Comparison of ENCODE assay signal across 11 cellular contexts in the genomic region with DNA sequence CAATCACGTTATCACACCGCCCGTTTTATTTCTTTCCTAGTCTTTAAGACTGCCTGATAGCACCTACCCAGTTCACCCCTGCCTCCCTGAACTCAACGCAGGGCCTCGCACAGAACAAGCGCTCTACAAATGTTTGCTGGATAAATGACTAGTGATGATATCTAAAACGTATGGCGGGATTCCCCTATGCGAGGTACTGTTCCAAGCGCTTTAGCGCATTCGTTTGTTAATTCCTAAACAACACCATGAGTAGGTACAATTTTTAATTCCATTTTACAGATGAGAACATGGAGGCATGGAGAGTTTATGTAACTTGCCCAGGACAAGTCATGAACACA. TPM values are rescaled to one million over a fixed set of nuclear protein-coding genes. Genes with fewer than 3 reads are reported as not detected.
DNase-seq lines count a peak whose midpoint lies in the region; ATAC-seq and TF ChIP-seq lines count a peak whose summit lies in the region.
"Had no signal": no experiment of that assay in that cellular context is flagged by ENCODE, and none has a peak within 500 bp of the region (broad histone marks: within the 10 kb centered on the region; RNA-seq: fewer than 3 reads in every experiment).

No MANE protein-coding gene starts in this region.

- no peak overlapping the region for H3K27ac Mint-ChIP-seq in stimulated activated naive CD8-positive, alpha-beta T cell treated with anti-CD3 and anti-CD28 coated beads, Interleukin-15, Interleukin-2, amounts not matched to agents 100 ng/mL and 50 ng/mL, for 24 hours
- H3K27ac Mint-ChIP-seq in activated naive CD8-positive, alpha-beta T cell treated with anti-CD3 and anti-CD28 coated beads, Interleukin-2, amount 50 U/mL, for 24 hours: no peak overlapping the region
- H3K27ac Mint-ChIP-seq in mesothelial cell of epicardium: no peak overlapping the region

- peaks cover 12% of the 10 kb centered on the region for H3K4me1 Mint-ChIP-seq in stimulated activated naive CD8-positive, alpha-beta T cell treated with anti-CD3 and anti-CD28 coated beads, Interleukin-15, Interleukin-2, amounts not matched to agents 100 ng/mL and 50 ng/mL, for 24 hours (ENCODE audit: low read depth)
- H3K4me1 Mint-ChIP-seq in activated naive CD8-positive, alpha-beta T cell treated with anti-CD3 and anti-CD28 coated beads, Interleukin-2, amount 50 U/mL, for 24 hours: peaks cover 14% of the 10 kb centered on the region
- peaks cover 14% of the 10 kb centered on the region for H3K4me1 Mint-ChIP-seq in mesothelial cell of epicardium

- peak overlapping the region; percentile 38 for H3K4me3 Mint-ChIP-seq in stimulated activated naive CD8-positive, alpha-beta T cell treated with anti-CD3 and anti-CD28 coated beads, Interleukin-15, Interleukin-2, amounts not matched to agents 100 ng/mL and 50 ng/mL, for 24 hours
- peak overlapping the region; percentile 26 for H3K4me3 Mint-ChIP-seq in activated naive CD8-positive, alpha-beta T cell treated with anti-CD3 and anti-CD28 coated beads, Interleukin-2, amount 50 U/mL, for 24 hours
- H3K4me3 Mint-ChIP-seq in mesothelial cell of epicardium: peak overlapping the region; percentile 46

- H3K36me3 Mint-ChIP-seq in stimulated activated naive CD8-positive, alpha-beta T cell treated with anti-CD3 and anti-CD28 coated beads, Interleukin-15, Interleukin-2, amounts not matched to agents 100 ng/mL and 50 ng/mL, for 24 hours (ENCODE audit: low read depth): no peaks in the 10 kb centered on the region
- H3K36me3 Mint-ChIP-seq in activated naive CD8-positive, alpha-beta T cell treated with anti-CD3 and anti-CD28 coated beads, Interleukin-2, amount 50 U/mL, for 24 hours (ENCODE audit: low read depth): no peaks in the 10 kb centered on the region
- no peaks in the 10 kb centered on the region for H3K36me3 Mint-ChIP-seq in mesothelial cell of epicardium

- peaks cover 82% of the 10 kb centered on the region for H3K27me3 Mint-ChIP-seq in stimulated activated naive CD8-positive, alpha-beta T cell treated with anti-CD3 and anti-CD28 coated beads, Interleukin-15, Interleukin-2, amounts not matched to agents 100 ng/mL and 50 ng/mL, for 24 hours
- peaks cover 71% of the 10 kb centered on the region for H3K27me3 Mint-ChIP-seq in activated naive CD8-positive, alpha-beta T cell treated with anti-CD3 and anti-CD28 coated beads, Interleukin-2, amount 50 U/mL, for 24 hours
- H3K27me3 Mint-ChIP-seq in mesothelial cell of epicardium (ENCODE audit: low read depth): peaks cover 100% of the 10 kb centered on the region

- no peak for DNase-seq in stimulated activated naive CD8-positive, alpha-beta T cell treated with anti-CD3 and anti-CD28 coated beads, Interleukin-15, Interleukin-2, amounts not matched to agents 100 U/mL and 50 U/mL, for 24 hours
- no peak for DNase-seq in activated naive CD8-positive, alpha-beta T cell treated with anti-CD3 and anti-CD28 coated beads, Interleukin-2, amount 50 U/mL, for 24 hours
- DNase-seq in mesothelial cell of epicardium (ENCODE audit: low spot score in 2 of 2, unreplicated experiment in 2 of 2) (no peak), kidney glomerular epithelial cell (lab: John Stamatoyannopoulos, UW) (no peak), GOT3 (lab: John Stamatoyannopoulos, UW) (no peak), hepatic stellate cell (ENCODE audit: low spot score) (no peak)
- DNase-seq: KG1; SIG-M5; stimulated activated CD4-positive, alpha-beta T cell treated with anti-CD3 and anti-CD28 coated beads, Interleukin-4, amount 100 ng/mL, for 4 hours had no signal

- H3K9me3 Mint-ChIP-seq in stimulated activated naive CD8-positive, alpha-beta T cell treated with anti-CD3 and anti-CD28 coated beads, Interleukin-15, Interleukin-2, amounts not matched to agents 100 ng/mL and 50 ng/mL, for 24 hours: peaks cover 3% of the 10 kb centered on the region
- no peaks in the 10 kb centered on the region for H3K9me3 Mint-ChIP-seq in activated naive CD8-positive, alpha-beta T cell treated with anti-CD3 and anti-CD28 coated beads, Interleukin-2, amount 50 U/mL, for 24 hours
- no peaks in the 10 kb centered on the region for H3K9me3 Mint-ChIP-seq in mesothelial cell of epicardium

- ATAC-seq in stimulated activated naive CD8-positive, alpha-beta T cell treated with anti-CD3 and anti-CD28 coated beads, Interleukin-15, Interleukin-2, amounts not matched to agents 100 U/mL and 50 U/mL, for 24 hours: no peak
- no peak for ATAC-seq in activated naive CD8-positive, alpha-beta T cell treated with anti-CD3 and anti-CD28 coated beads, Interleukin-2, amount 50 U/mL, for 24 hours

- TF ChIP-seq CTCF in mesothelial cell of epicardium (IDR thresholded peaks at IDR 0.05; ENCODE audit: unreplicated experiment): no peak

RNA-seq across cellular contexts. Expression of a gene that starts 6.6 kb away (rescaled TPM):
- total RNA-seq in mesothelial cell of epicardium: 0.09 to 0.25 TPM (median 0.13 TPM) in 3 replicates
- total RNA-seq: mesenteric fat pad had no signal
